ENCODE assay signal across 1 cellular context in the genomic region with DNA sequence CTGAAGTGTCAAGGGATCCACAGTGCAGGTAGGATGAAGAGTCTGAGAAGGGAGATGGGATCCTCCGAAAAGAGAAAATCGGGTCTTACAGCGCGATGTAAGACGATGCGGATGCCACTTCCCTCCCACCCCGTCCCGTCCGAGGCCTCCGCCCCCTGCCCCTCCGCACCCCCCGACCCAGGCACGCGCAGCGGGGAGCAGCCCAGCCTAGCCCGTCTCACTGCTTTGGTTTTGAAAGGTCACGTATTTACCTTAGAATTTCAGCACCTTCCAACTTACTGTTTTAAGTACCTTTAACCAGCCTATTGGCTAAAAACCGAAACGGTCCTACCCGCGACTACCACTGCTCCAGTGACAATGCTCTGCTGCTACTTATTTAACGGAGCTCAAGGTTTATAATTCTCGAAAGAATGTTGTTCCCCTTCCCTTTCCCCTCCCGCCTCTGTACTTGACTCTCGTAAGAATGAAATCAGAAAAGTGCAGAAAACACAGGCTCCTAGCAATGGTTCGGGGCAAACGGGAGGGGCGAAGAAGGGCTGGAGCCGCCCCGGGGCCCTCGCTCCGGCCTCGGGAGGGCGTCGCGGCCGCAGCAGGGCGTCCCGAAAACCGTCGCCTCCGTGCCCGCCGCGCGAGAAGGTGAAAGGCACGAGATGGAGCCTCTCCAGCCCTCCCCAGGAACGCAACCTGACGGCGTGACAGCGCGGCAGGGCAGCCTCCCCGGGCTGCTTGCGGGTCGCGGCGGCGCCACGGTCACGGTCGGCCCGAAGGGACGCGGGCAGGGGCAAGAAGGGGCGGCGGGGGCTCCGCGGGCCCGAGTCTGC.
TF ChIP-seq lines count a peak whose summit lies in the region.

No MANE protein-coding gene starts in this region.

TF ChIP-seq in HepG2, 621 proteins besides CTCF, POLR2A, EP300 and RAD21 (continued from another document and continues in another):
- TF ChIP-seq, protein P1, sequence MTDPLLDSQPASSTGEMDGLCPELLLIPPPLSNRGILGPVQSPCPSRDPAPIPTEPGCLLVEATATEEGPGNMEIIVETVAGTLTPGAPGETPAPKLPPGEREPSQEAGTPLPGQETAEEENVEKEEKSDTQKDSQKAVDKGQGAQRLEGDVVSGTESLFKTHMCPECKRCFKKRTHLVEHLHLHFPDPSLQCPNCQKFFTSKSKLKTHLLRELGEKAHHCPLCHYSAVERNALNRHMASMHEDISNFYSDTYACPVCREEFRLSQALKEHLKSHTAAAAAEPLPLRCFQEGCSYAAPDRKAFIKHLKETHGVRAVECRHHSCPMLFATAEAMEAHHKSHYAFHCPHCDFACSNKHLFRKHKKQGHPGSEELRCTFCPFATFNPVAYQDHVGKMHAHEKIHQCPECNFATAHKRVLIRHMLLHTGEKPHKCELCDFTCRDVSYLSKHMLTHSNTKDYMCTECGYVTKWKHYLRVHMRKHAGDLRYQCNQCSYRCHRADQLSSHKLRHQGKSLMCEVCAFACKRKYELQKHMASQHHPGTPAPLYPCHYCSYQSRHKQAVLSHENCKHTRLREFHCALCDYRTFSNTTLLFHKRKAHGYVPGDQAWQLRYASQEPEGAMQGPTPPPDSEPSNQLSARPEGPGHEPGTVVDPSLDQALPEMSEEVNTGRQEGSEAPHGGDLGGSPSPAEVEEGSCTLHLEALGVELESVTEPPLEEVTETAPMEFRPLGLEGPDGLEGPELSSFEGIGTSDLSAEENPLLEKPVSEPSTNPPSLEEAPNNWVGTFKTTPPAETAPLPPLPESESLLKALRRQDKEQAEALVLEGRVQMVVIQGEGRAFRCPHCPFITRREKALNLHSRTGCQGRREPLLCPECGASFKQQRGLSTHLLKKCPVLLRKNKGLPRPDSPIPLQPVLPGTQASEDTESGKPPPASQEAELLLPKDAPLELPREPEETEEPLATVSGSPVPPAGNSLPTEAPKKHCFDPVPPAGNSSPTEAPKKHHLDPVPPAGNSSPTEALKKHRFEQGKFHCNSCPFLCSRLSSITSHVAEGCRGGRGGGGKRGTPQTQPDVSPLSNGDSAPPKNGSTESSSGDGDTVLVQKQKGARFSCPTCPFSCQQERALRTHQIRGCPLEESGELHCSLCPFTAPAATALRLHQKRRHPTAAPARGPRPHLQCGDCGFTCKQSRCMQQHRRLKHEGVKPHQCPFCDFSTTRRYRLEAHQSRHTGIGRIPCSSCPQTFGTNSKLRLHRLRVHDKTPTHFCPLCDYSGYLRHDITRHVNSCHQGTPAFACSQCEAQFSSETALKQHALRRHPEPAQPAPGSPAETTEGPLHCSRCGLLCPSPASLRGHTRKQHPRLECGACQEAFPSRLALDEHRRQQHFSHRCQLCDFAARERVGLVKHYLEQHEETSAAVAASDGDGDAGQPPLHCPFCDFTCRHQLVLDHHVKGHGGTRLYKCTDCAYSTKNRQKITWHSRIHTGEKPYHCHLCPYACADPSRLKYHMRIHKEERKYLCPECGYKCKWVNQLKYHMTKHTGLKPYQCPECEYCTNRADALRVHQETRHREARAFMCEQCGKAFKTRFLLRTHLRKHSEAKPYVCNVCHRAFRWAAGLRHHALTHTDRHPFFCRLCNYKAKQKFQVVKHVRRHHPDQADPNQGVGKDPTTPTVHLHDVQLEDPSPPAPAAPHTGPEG (CRISPR knock-in tag; IDR thresholded peaks at IDR 0.05) = no peak
- TF ChIP-seq, protein P2, sequence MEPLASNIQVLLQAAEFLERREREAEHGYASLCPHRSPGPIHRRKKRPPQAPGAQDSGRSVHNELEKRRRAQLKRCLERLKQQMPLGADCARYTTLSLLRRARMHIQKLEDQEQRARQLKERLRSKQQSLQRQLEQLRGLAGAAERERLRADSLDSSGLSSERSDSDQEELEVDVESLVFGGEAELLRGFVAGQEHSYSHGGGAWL (CRISPR knock-in tag; IDR thresholded peaks at IDR 0.05) = no peak
- TF ChIP-seq HNF4A (CRISPR knock-in tag; IDR thresholded peaks at IDR 0.05) (no peak), ZNF562 (CRISPR knock-in tag; IDR thresholded peaks at IDR 0.05; ENCODE audit: borderline replicate concordance) (no peak), ZNF510 (CRISPR knock-in tag; IDR thresholded peaks at IDR 0.05; ENCODE audit: low read depth) (no peak), ASH2L (IDR thresholded peaks at IDR 0.05; ENCODE audit: insufficient read length, low read depth, low read length) (peak; percentile 83), CCDC6 (CRISPR knock-in tag; IDR thresholded peaks at IDR 0.05) (no peak), MAFG (CRISPR knock-in tag; IDR thresholded peaks at IDR 0.05) (no peak), PHF8 (CRISPR knock-in tag; IDR thresholded peaks at IDR 0.05) (peak; percentile 10; the same call in 1 of the 2 replicates), SP5 (CRISPR knock-in tag; IDR thresholded peaks at IDR 0.05; ENCODE audit: borderline replicate concordance, low read depth) (no peak), HCFC1 (IDR thresholded peaks at IDR 0.05; ENCODE audit: low read depth, low read length) (no peak), ATF1 (CRISPR knock-in tag; IDR thresholded peaks at IDR 0.05) (no peak), U2AF1 (optimal IDR thresholded peaks at IDR 0.05; ENCODE audit: low read depth, low read length) (no peak), ZNF446 (CRISPR knock-in tag; IDR thresholded peaks at IDR 0.05) (peak; percentile 66; the same call in 1 of the 2 replicates), GTF3A (CRISPR knock-in tag; conservative IDR thresholded peaks at IDR 0.05) (no peak), KDM2A (CRISPR knock-in tag; IDR thresholded peaks at IDR 0.05; ENCODE audit: borderline replicate concordance, low read depth) (no peak), TSC22D2 (CRISPR knock-in tag; IDR thresholded peaks at IDR 0.05; ENCODE audit: borderline replicate concordance) (no peak), ZNF737 (CRISPR knock-in tag; IDR thresholded peaks at IDR 0.05; ENCODE audit: borderline replicate concordance) (no peak), HNRNPH1 (optimal IDR thresholded peaks at IDR 0.05; ENCODE audit: low read depth, low read length) (no peak), ZNF180 (CRISPR knock-in tag; IDR thresholded peaks at IDR 0.05; ENCODE audit: borderline replicate concordance, low read depth) (no peak), ZNF569 (CRISPR knock-in tag; IDR thresholded peaks at IDR 0.05; ENCODE audit: borderline replicate concordance) (no peak), ZNF205 (CRISPR knock-in tag; IDR thresholded peaks at IDR 0.05) (no peak), ZFP90 (CRISPR knock-in tag; IDR thresholded peaks at IDR 0.05; ENCODE audit: borderline replicate concordance) (no peak), MAZ (IDR thresholded peaks at IDR 0.05; ENCODE audit: borderline replicate concordance, low read depth, low read length) (no peak), MAZ (CRISPR knock-in tag; IDR thresholded peaks at IDR 0.05; ENCODE audit: low read depth) (no peak), ZSCAN30 (CRISPR knock-in tag; IDR thresholded peaks at IDR 0.05) (no peak), ZNF567 (CRISPR knock-in tag; IDR thresholded peaks at IDR 0.05; ENCODE audit: borderline replicate concordance) (0 out of 2 replicates have a peak, but pooled peaks have one; percentile 53), ARNT2 (CRISPR knock-in tag; IDR thresholded peaks at IDR 0.05; ENCODE audit: low read depth) (peak; percentile 52; the same call in 1 of the 2 replicates), ZMYM2 (CRISPR knock-in tag; IDR thresholded peaks at IDR 0.05) (no peak), SCMH1 (CRISPR knock-in tag; IDR thresholded peaks at IDR 0.05; ENCODE audit: borderline replicate concordance) (no peak)
- TF ChIP-seq, protein P3, sequence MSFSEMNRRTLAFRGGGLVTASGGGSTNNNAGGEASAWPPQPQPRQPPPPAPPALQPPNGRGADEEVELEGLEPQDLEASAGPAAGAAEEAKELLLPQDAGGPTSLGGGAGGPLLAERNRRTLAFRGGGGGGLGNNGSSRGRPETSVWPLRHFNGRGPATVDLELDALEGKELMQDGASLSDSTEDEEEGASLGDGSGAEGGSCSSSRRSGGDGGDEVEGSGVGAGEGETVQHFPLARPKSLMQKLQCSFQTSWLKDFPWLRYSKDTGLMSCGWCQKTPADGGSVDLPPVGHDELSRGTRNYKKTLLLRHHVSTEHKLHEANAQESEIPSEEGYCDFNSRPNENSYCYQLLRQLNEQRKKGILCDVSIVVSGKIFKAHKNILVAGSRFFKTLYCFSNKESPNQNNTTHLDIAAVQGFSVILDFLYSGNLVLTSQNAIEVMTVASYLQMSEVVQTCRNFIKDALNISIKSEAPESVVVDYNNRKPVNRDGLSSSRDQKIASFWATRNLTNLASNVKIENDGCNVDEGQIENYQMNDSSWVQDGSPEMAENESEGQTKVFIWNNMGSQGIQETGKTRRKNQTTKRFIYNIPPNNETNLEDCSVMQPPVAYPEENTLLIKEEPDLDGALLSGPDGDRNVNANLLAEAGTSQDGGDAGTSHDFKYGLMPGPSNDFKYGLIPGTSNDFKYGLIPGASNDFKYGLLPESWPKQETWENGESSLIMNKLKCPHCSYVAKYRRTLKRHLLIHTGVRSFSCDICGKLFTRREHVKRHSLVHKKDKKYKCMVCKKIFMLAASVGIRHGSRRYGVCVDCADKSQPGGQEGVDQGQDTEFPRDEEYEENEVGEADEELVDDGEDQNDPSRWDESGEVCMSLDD (CRISPR knock-in tag; IDR thresholded peaks at IDR 0.05; ENCODE audit: borderline replicate concordance) = no peak
- TF ChIP-seq, protein P4, sequence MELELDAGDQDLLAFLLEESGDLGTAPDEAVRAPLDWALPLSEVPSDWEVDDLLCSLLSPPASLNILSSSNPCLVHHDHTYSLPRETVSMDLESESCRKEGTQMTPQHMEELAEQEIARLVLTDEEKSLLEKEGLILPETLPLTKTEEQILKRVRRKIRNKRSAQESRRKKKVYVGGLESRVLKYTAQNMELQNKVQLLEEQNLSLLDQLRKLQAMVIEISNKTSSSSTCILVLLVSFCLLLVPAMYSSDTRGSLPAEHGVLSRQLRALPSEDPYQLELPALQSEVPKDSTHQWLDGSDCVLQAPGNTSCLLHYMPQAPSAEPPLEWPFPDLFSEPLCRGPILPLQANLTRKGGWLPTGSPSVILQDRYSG (CRISPR knock-in tag; IDR thresholded peaks at IDR 0.05) = no peak
- TF ChIP-seq, protein P5, sequence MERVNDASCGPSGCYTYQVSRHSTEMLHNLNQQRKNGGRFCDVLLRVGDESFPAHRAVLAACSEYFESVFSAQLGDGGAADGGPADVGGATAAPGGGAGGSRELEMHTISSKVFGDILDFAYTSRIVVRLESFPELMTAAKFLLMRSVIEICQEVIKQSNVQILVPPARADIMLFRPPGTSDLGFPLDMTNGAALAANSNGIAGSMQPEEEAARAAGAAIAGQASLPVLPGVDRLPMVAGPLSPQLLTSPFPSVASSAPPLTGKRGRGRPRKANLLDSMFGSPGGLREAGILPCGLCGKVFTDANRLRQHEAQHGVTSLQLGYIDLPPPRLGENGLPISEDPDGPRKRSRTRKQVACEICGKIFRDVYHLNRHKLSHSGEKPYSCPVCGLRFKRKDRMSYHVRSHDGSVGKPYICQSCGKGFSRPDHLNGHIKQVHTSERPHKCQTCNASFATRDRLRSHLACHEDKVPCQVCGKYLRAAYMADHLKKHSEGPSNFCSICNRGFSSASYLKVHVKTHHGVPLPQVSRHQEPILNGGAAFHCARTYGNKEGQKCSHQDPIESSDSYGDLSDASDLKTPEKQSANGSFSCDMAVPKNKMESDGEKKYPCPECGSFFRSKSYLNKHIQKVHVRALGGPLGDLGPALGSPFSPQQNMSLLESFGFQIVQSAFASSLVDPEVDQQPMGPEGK (CRISPR knock-in tag; IDR thresholded peaks at IDR 0.05) = 0 out of 2 replicates have a peak, but pooled peaks have one; percentile 9
- TF ChIP-seq, protein P6, sequence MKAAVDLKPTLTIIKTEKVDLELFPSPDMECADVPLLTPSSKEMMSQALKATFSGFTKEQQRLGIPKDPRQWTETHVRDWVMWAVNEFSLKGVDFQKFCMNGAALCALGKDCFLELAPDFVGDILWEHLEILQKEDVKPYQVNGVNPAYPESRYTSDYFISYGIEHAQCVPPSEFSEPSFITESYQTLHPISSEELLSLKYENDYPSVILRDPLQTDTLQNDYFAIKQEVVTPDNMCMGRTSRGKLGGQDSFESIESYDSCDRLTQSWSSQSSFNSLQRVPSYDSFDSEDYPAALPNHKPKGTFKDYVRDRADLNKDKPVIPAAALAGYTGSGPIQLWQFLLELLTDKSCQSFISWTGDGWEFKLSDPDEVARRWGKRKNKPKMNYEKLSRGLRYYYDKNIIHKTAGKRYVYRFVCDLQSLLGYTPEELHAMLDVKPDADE (CRISPR knock-in tag; IDR thresholded peaks at IDR 0.05) = no peak
- TF ChIP-seq, protein P7, sequence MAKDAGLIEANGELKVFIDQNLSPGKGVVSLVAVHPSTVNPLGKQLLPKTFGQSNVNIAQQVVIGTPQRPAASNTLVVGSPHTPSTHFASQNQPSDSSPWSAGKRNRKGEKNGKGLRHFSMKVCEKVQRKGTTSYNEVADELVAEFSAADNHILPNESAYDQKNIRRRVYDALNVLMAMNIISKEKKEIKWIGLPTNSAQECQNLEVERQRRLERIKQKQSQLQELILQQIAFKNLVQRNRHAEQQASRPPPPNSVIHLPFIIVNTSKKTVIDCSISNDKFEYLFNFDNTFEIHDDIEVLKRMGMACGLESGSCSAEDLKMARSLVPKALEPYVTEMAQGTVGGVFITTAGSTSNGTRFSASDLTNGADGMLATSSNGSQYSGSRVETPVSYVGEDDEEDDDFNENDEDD (CRISPR knock-in tag; IDR thresholded peaks at IDR 0.05; ENCODE audit: borderline replicate concordance) = no peak
- TF ChIP-seq, protein P8, sequence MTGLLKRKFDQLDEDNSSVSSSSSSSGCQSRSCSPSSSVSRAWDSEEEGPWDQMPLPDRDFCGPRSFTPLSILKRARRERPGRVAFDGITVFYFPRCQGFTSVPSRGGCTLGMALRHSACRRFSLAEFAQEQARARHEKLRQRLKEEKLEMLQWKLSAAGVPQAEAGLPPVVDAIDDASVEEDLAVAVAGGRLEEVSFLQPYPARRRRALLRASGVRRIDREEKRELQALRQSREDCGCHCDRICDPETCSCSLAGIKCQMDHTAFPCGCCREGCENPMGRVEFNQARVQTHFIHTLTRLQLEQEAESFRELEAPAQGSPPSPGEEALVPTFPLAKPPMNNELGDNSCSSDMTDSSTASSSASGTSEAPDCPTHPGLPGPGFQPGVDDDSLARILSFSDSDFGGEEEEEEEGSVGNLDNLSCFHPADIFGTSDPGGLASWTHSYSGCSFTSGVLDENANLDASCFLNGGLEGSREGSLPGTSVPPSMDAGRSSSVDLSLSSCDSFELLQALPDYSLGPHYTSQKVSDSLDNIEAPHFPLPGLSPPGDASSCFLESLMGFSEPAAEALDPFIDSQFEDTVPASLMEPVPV (CRISPR knock-in tag; IDR thresholded peaks at IDR 0.05) = 0 out of 2 replicates have a peak, but pooled peaks have one; percentile 7
- TF ChIP-seq, protein P9, sequence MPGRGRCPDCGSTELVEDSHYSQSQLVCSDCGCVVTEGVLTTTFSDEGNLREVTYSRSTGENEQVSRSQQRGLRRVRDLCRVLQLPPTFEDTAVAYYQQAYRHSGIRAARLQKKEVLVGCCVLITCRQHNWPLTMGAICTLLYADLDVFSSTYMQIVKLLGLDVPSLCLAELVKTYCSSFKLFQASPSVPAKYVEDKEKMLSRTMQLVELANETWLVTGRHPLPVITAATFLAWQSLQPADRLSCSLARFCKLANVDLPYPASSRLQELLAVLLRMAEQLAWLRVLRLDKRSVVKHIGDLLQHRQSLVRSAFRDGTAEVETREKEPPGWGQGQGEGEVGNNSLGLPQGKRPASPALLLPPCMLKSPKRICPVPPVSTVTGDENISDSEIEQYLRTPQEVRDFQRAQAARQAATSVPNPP (CRISPR knock-in tag; IDR thresholded peaks at IDR 0.05) = no peak
- TF ChIP-seq, protein P10, sequence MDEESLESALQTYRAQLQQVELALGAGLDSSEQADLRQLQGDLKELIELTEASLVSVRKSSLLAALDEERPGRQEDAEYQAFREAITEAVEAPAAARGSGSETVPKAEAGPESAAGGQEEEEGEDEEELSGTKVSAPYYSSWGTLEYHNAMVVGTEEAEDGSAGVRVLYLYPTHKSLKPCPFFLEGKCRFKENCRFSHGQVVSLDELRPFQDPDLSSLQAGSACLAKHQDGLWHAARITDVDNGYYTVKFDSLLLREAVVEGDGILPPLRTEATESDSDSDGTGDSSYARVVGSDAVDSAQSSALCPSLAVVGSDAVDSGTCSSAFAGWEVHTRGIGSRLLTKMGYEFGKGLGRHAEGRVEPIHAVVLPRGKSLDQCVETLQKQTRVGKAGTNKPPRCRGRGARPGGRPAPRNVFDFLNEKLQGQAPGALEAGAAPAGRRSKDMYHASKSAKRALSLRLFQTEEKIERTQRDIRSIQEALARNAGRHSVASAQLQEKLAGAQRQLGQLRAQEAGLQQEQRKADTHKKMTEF (CRISPR knock-in tag; IDR thresholded peaks at IDR 0.05) = no peak
